In genomic region chr2:8796878-8797550, GRCh38 we compare ENCODE assay signal across 14 cellular contexts. TPM values are rescaled to one million over a fixed set of nuclear protein-coding genes. Genes with fewer than 3 reads are reported as not detected.
DNase-seq lines count a peak whose midpoint lies in the region; ATAC-seq lines count a peak whose summit lies in the region.
"Had no signal": no experiment of that assay in that cellular context is flagged by ENCODE, and none has a peak within 500 bp of the region (broad histone marks: within the 10 kb centered on the region; RNA-seq: fewer than 3 reads in every experiment).

No MANE protein-coding gene starts in this region.

- H3K9me3 Mint-ChIP-seq in activated CD8-positive, alpha-beta memory T cell treated with anti-CD3 and anti-CD28 coated beads, Interleukin-2, amount 10 ng/mL, durations not matched to agents 7 days and 5 days (ENCODE audit: low read depth): no peaks in the 10 kb centered on the region
- H3K9me3 Mint-ChIP-seq in naive thymus-derived CD8-positive, alpha-beta T cell: no peaks in the 10 kb centered on the region
- H3K9me3 Mint-ChIP-seq: HFFc6, IgD-negative memory B cell, naive B cell had no signal

- H3K4me1 Mint-ChIP-seq in activated CD8-positive, alpha-beta memory T cell treated with anti-CD3 and anti-CD28 coated beads, Interleukin-2, amount 10 ng/mL, durations not matched to agents 7 days and 5 days: peaks cover 24% of the 10 kb centered on the region
- peaks cover 9 to 24% (median 17%) of the 10 kb centered on the region in 4 donors for H3K4me1 Mint-ChIP-seq in naive thymus-derived CD8-positive, alpha-beta T cell
- H3K4me1 Mint-ChIP-seq: IgD-negative memory B cell had no signal

- DNase-seq in activated CD8-positive, alpha-beta memory T cell treated with anti-CD3 and anti-CD28 coated beads, Interleukin-2, amount 10 ng/mL, durations not matched to agents 7 days and 5 days: peak; percentile 46
- DNase-seq in activated CD8-positive, alpha-beta memory T cell treated with anti-CD3 and anti-CD28 coated beads for 24 hours: no peak
- peak in 2 of 10 donors; percentile 4 to 21 for DNase-seq in naive thymus-derived CD8-positive, alpha-beta T cell
- DNase-seq in COLO668 (lab: John Stamatoyannopoulos, UW; ENCODE audit: unreplicated experiment) (no peak), posterior cingulate gyrus (no peak)
- DNase-seq: activated CD8-positive, alpha-beta memory T cell treated with anti-CD3 and anti-CD28 coated beads, Interleukin-2, amount 50 U/mL, for 48 hours; HFFc6; naive B cell; OCI-M1 had no signal

- CTCF ChIA-PET in activated CD8-positive, alpha-beta memory T cell treated with anti-CD3 and anti-CD28 coated beads, Interleukin-2, amount 10 ng/mL, durations not matched to agents 7 days and 5 days (lab: Charles Lee): interaction anchor here (1.0 kb wide), 1 partner anchor 41 kb away, joined by 4 read pairs; the partner anchor contains the start of gene KIDINS220

- H3K36me3 Mint-ChIP-seq in activated CD8-positive, alpha-beta memory T cell treated with anti-CD3 and anti-CD28 coated beads, Interleukin-2, amount 10 ng/mL, durations not matched to agents 7 days and 5 days: peaks cover 52% of the 10 kb centered on the region
- H3K36me3 Mint-ChIP-seq in naive thymus-derived CD8-positive, alpha-beta T cell: peaks cover 12 to 94% (median 23%) of the 10 kb centered on the region in 3 donors

- no peaks in the 10 kb centered on the region for H3K27me3 Mint-ChIP-seq in activated CD8-positive, alpha-beta memory T cell treated with anti-CD3 and anti-CD28 coated beads, Interleukin-2, amount 10 ng/mL, durations not matched to agents 7 days and 5 days
- H3K27me3 Mint-ChIP-seq in naive thymus-derived CD8-positive, alpha-beta T cell: no peaks in the 10 kb centered on the region
- H3K27me3 Mint-ChIP-seq: IgD-negative memory B cell, naive B cell had no signal

- no peak overlapping the region for H3K4me3 Mint-ChIP-seq in activated CD8-positive, alpha-beta memory T cell treated with anti-CD3 and anti-CD28 coated beads, Interleukin-2, amount 10 ng/mL, durations not matched to agents 7 days and 5 days
- peak overlapping the region in 5 of 10 donors; percentile 8 to 51 (median 33) for H3K4me3 Mint-ChIP-seq in naive thymus-derived CD8-positive, alpha-beta T cell
- H3K4me3 Mint-ChIP-seq: HFFc6, IgD-negative memory B cell, naive B cell had no signal

- intact Hi-C loops in posterior cingulate gyrus (cut with DNase I): no loop called here

- peak; percentile 72 for ATAC-seq in activated CD8-positive, alpha-beta memory T cell treated with anti-CD3 and anti-CD28 coated beads, Interleukin-2, amount 10 ng/mL, durations not matched to agents 7 days and 5 days
- ATAC-seq in GM21576 (IDR thresholded peaks at IDR 0.05; ENCODE audit: unreplicated experiment) (peak; percentile 77), HG03520 (IDR thresholded peaks at IDR 0.05; ENCODE audit: unreplicated experiment) (peak; percentile 56), HG03097 (IDR thresholded peaks at IDR 0.05; ENCODE audit: low FRiP score, unreplicated experiment) (no peak)
- peak in 1 of 2 donors; percentile 50 for ATAC-seq in naive thymus-derived CD8-positive, alpha-beta T cell
- ATAC-seq: A549 had no signal

- POLR2A ChIA-PET in naive thymus-derived CD8-positive, alpha-beta T cell (lab: Charles Lee): no interaction called here

- H3K27ac Mint-ChIP-seq in activated CD8-positive, alpha-beta memory T cell treated with anti-CD3 and anti-CD28 coated beads, Interleukin-2, amount 10 ng/mL, durations not matched to agents 7 days and 5 days: peak overlapping the region; percentile 15
- peak overlapping the region in 9 of 10 donors; percentile 16 to 81 (median 67) for H3K27ac Mint-ChIP-seq in naive thymus-derived CD8-positive, alpha-beta T cell
- H3K27ac Mint-ChIP-seq: HFFc6 had no signal

RNA-seq across cellular contexts. Expression of gene KIDINS220, which starts 40.4 kb away (rescaled TPM):
- total RNA-seq in activated CD8-positive, alpha-beta memory T cell treated with anti-CD3 and anti-CD28 coated beads, Interleukin-2, amount 10 ng/mL, durations not matched to agents 7 days and 5 days: 10 to 100 TPM; 28.9 to 29.9 TPM
- 10 to 100 TPM; 48.5 to 54.1 TPM for total RNA-seq in naive thymus-derived CD8-positive, alpha-beta T cell
- polyA plus RNA-seq in naive thymus-derived CD8-positive, alpha-beta T cell: 10 to 100 TPM; 19.3 to 27.2 (median 20.6) TPM
